In the genomic region with DNA sequence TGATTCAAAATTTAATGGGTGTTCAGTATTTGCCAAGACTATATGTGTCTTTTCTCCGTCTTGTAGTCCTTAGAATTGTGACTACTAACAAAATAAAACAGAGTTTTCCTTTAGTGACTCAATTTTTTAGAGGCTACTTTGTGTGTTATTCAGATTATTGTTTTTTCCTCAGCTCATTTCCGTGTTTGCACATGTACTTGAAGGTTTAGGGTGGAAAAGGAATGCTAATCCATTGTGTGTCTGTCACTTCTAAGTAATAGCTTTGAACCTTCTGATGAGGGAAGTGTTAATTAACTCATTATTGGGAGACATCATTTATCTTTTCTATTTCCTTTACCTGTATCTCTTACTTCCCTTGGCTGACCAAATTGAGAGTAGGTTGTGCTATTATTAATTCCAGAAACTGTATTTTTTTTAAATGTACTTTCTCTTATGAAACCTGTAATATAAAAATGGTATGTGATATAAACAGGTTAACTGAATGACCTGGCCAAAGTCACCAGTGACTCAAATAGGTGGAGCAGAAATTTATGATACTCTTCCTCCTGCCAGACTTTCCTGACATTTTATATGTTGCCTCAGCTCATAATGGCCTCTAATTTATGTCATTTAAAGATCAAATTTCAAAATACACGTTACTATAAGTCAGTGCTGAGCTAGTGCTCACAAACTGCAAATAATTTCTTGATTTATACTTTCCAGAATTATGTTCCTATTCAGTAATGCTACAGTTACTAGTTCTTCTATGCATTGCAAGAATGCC, we compare ENCODE assay signal across 13 cellular contexts.
DNase-seq lines count a peak whose midpoint lies in the region; ATAC-seq, FAIRE-seq and TF ChIP-seq lines count a peak whose summit lies in the region.
"Had no signal": no experiment of that assay in that cellular context is flagged by ENCODE, and none has a peak within 500 bp of the region (broad histone marks: within the 10 kb centered on the region; RNA-seq: fewer than 3 reads in every experiment).

No MANE protein-coding gene starts in this region.

- H2BK12ac ChIP-seq in trophoblast cell (ENCODE audit: low read length), result no peak overlapping the region

- no peak overlapping the region for H4K91ac ChIP-seq in trophoblast cell (ENCODE audit: low read depth, low read length)

- no peak overlapping the region for H2AK5ac ChIP-seq in trophoblast cell (ENCODE audit: low read length)

- H3K9me3 ChIP-seq in A549 (no peaks in the 10 kb centered on the region), lung (ENCODE audit: control insufficient read depth in 2 of 2, insufficient read depth in 1 of 2, low read length in 1 of 2) (no peaks in the 10 kb centered on the region), trophoblast cell (ENCODE audit: insufficient read depth, low read depth, low read length) (no peaks in the 10 kb centered on the region)

- TF ChIP-seq EP300 in A549 (IDR thresholded peaks at IDR 0.05) (no peak), Ishikawa (IDR thresholded peaks at IDR 0.05; ENCODE audit: borderline replicate concordance) (no peak; the same call in 1 of the 2 replicates)

- no peak overlapping the region for H4K8ac ChIP-seq in trophoblast cell (ENCODE audit: low read depth, low read length)

- no peak overlapping the region for H2AFZ ChIP-seq in trophoblast cell (ENCODE audit: insufficient read depth, low read length, poor library complexity)

- peak overlapping the region; percentile 21 to 22; a peak in 1 of 6 replicates for H3K27ac ChIP-seq in A549
- no peak overlapping the region for H3K27ac ChIP-seq in lung (ENCODE audit: low read depth in 1 of 2, low read length in 1 of 2)
- H3K27ac ChIP-seq in trophoblast cell (ENCODE audit: low read depth, low read length), result no peak overlapping the region

- H2BK5ac ChIP-seq in trophoblast cell (ENCODE audit: low read depth, low read length, poor library complexity), result no peak overlapping the region

- no peak overlapping the region for H2BK120ac ChIP-seq in trophoblast cell (ENCODE audit: insufficient read depth, low read length, poor library complexity)

- H3K23ac ChIP-seq in trophoblast cell (ENCODE audit: low read length), result no peak overlapping the region

- H3K79me1 ChIP-seq in trophoblast cell (ENCODE audit: low read length), result no peaks in the 10 kb centered on the region

- no peaks in the 10 kb centered on the region for H3K79me2 ChIP-seq in trophoblast cell (ENCODE audit: control insufficient read depth, insufficient read depth, low read length, poor library complexity)

- no peak for TF ChIP-seq POLR2A in A549 (IDR thresholded peaks at IDR 0.05; ENCODE audit: low read length)

- TF ChIP-seq CTCF in A549 (IDR thresholded peaks at IDR 0.05) (no peak), lung (IDR thresholded peaks at IDR 0.05; ENCODE audit: control extremely low read depth, extremely low read depth) (no peak), GM10248 (IDR thresholded peaks at IDR 0.05; ENCODE audit: control extremely low read depth, extremely low read depth, low read depth, missing control alignments) (no peak)

- CTCF ChIA-PET in A549 (lab: Yijun Ruan, JAX), result interaction anchor here (1.4 kb wide), 1 partner anchor 8 kb away, joined by 3 read pairs; no protein-coding TSS in a partner anchor
- CTCF ChIA-PET in GM10248 (lab: Yijun Ruan, JAX), result interaction anchor here (1.0 to 5.1 kb wide), 4 partner anchors 9 to 29 kb away, joined by 3 to 24 read pairs (median 6); no protein-coding TSS in a partner anchor

- H3K4me1 ChIP-seq in A549 (peaks cover 31% of the 10 kb centered on the region), lung (ENCODE audit: control insufficient read depth in 2 of 2, insufficient read depth in 2 of 2, low read length in 2 of 2) (no peaks in the 10 kb centered on the region), trophoblast cell (ENCODE audit: control insufficient read depth in 1 of 2, insufficient read depth in 2 of 2, low read length in 2 of 2) (no peaks in the 10 kb centered on the region)

- H3K9ac ChIP-seq in trophoblast cell (ENCODE audit: low read length), result no peak overlapping the region

- no peak overlapping the region for H4K12ac ChIP-seq in trophoblast cell (ENCODE audit: low read depth, low read length)

- H3K36me3 ChIP-seq in lung (ENCODE audit: control insufficient read depth in 2 of 2, insufficient read depth in 2 of 2, low read length in 2 of 2) (no peaks in the 10 kb centered on the region), trophoblast cell (ENCODE audit: control insufficient read depth in 1 of 2, insufficient read depth in 2 of 2, low read length in 2 of 2) (no peaks in the 10 kb centered on the region)

- POLR2A ChIA-PET in A549 (lab: Yijun Ruan, JAX), result no interaction called here
- POLR2A ChIA-PET in GM10248 (lab: Yijun Ruan, JAX), result no interaction called here

- no peak for FAIRE-seq in A549 (lab: Jason Lieb, UNC)
- FAIRE-seq: D721Med had no signal

- H3K14ac ChIP-seq in trophoblast cell (ENCODE audit: low read length), result no peak overlapping the region

- DNase-seq in A549 (ENCODE audit: low read depth in 1 of 2, low spot score in 1 of 2), result peak in 1 of 2 experiments; percentile 24
- no peak for DNase-seq in lung (ENCODE audit: low spot score)
- no peak for DNase-seq in trophoblast cell
- DNase-seq in GM10248 (ENCODE audit: extremely low spot score), result no peak
- DNase-seq: activated CD4-positive, CD25-positive, alpha-beta regulatory T cell treated with anti-CD3 and anti-CD28 coated beads, Interleukin-2, amount 50 U/mL, for 72 hours; anterior cingulate cortex; NCI-H526 had no signal

- TF ChIP-seq RAD21 in A549 (conservative IDR thresholded peaks at IDR 0.05 in 1 of 2, IDR thresholded peaks at IDR 0.05 in 1 of 2) (no peak), Ishikawa (IDR thresholded peaks at IDR 0.05; ENCODE audit: low read depth) (no peak)

- H3K4me3 ChIP-seq in A549, result no peak overlapping the region
- H3K4me3 ChIP-seq in lung, result no peak overlapping the region
- no peak overlapping the region for H3K4me3 ChIP-seq in trophoblast cell (ENCODE audit: low read depth, low read length)

- no peak overlapping the region for H3K18ac ChIP-seq in trophoblast cell (ENCODE audit: low read length)

- no peak overlapping the region for H3K4ac ChIP-seq in trophoblast cell (ENCODE audit: low read depth, low read length)

- ATAC-seq in A549 (no peak), SK-N-SH treated with all-trans-retinoic acid at 6 μM for 48 hours (peak; percentile 55), lung (ENCODE audit: insufficient read depth, low FRiP score) (peak; percentile 80), GM21717 (IDR thresholded peaks at IDR 0.05; ENCODE audit: unreplicated experiment) (no peak), GM21447 (IDR thresholded peaks at IDR 0.05; ENCODE audit: unreplicated experiment) (no peak)
- ATAC-seq: left lobe of liver had no signal

- no peaks in the 10 kb centered on the region for H3K27me3 ChIP-seq in lung (ENCODE audit: control insufficient read depth, insufficient read depth)
- no peaks in the 10 kb centered on the region for H3K27me3 ChIP-seq in trophoblast cell (ENCODE audit: insufficient read depth, low read length)

- WGBS in A549 (ENCODE audit: missing lambda C conversion rate), result 10% methylated on average over 3 of the region's 3 CpGs
- WGBS in lung, 2 donors, result 44 to 64% methylated on average over 3 of the region's 3 CpGs
- no CpG with 5 or more reads among the region's 3 CpGs for WGBS in trophoblast cell (ENCODE audit: extremely low coverage, insufficient coverage, insufficient read length)

- peak overlapping the region; percentile 35 for H3K4me2 ChIP-seq in A549
- H3K4me2 ChIP-seq in trophoblast cell (ENCODE audit: low read length), result no peak overlapping the region

TF ChIP-seq in A549, 52 proteins besides CTCF, POLR2A, EP300 and RAD21 (continues in another document):
- no peak for TF ChIP-seq HOXB13 (CRISPR knock-in tag; IDR thresholded peaks at IDR 0.05; ENCODE audit: low read depth)
- TF ChIP-seq HOXB5 (CRISPR knock-in tag; IDR thresholded peaks at IDR 0.05), result no peak
- TF ChIP-seq, protein P1, sequence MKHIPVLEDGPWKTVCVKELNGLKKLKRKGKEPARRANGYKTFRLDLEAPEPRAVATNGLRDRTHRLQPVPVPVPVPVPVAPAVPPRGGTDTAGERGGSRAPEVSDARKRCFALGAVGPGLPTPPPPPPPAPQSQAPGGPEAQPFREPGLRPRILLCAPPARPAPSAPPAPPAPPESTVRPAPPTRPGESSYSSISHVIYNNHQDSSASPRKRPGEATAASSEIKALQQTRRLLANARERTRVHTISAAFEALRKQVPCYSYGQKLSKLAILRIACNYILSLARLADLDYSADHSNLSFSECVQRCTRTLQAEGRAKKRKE (CRISPR knock-in tag; IDR thresholded peaks at IDR 0.05; ENCODE audit: low read depth), result no peak
- TF ChIP-seq PHF8 (IDR thresholded peaks at IDR 0.05; ENCODE audit: borderline replicate concordance, low read depth), result no peak
- TF ChIP-seq POLR2AphosphoS2 (conservative IDR thresholded peaks at IDR 0.05; ENCODE audit: low read length), result no peak

TF ChIP-seq in Ishikawa, 13 proteins besides CTCF, POLR2A, EP300 and RAD21:
- TF ChIP-seq TEAD4 (IDR thresholded peaks at IDR 0.05) (peak; percentile 67), NFIC (IDR thresholded peaks at IDR 0.05) (peak; percentile 70), CREB1 (IDR thresholded peaks at IDR 0.05; ENCODE audit: low read depth) (no peak), FOXM1 (IDR thresholded peaks at IDR 0.05; ENCODE audit: borderline replicate concordance, low read depth) (no peak), TCF12 (IDR thresholded peaks at IDR 0.05; ENCODE audit: low read depth) (peak; percentile 58; the same call in 1 of the 2 replicates)
TF ChIP-seq in Ishikawa: peak in this region for 3.

TF ChIP-seq in SK-N-SH treated with all-trans-retinoic acid at 6 μM for 48 hours, 23 proteins besides CTCF, POLR2A, EP300 and RAD21:
- TF ChIP-seq ISL1 (CRISPR knock-in tag; IDR thresholded peaks at IDR 0.05) (peak; percentile 53), ZC3H10 (CRISPR knock-in tag; IDR thresholded peaks at IDR 0.05) (peak; percentile 81), ZNF70 (CRISPR knock-in tag; IDR thresholded peaks at IDR 0.05) (no peak), TOX (CRISPR knock-in tag; IDR thresholded peaks at IDR 0.05; ENCODE audit: borderline replicate concordance) (peak; percentile 49; the same call in 1 of the 2 replicates)
TF ChIP-seq in SK-N-SH treated with all-trans-retinoic acid at 6 μM for 48 hours: peak in this region for 3.

Comparison
In these comparisons a context has a peak if more than half of its experiments do, and no peak if none do; other contexts are left out.
1. ATAC-seq: peak in SK-N-SH treated with all-trans-retinoic acid at 6 μM for 48 hours (single experiment) and lung (single experiment); none in A549 (0 of 2), GM21717 (single experiment) and GM21447 (single experiment).
2. H3K27ac ChIP-seq: peak in A549 (2 of 2); none in lung (0 of 2) and trophoblast cell (single experiment).